Comparison of ENCODE assay signal across 1 cellular context in genomic region chr7:158502068-158502750, GRCh38.
TF ChIP-seq lines count a peak whose summit lies in the region.

No MANE protein-coding gene starts in this region.

TF ChIP-seq in H1, 55 proteins besides CTCF, POLR2A, EP300 and RAD21:
- TF ChIP-seq CHD2 (IDR thresholded peaks at IDR 0.05; ENCODE audit: low read length) (no peak), NANOG (IDR thresholded peaks at IDR 0.05; ENCODE audit: insufficient read depth, low read depth, low read length, poor library complexity, severe bottlenecking) (no peak), ATF2 (IDR thresholded peaks at IDR 0.05; ENCODE audit: low read length) (no peak), CEBPB (IDR thresholded peaks at IDR 0.05; ENCODE audit: low read depth, low read length) (no peak), BRCA1 (IDR thresholded peaks at IDR 0.05; ENCODE audit: low read depth, low read length) (no peak), SIX5 (IDR thresholded peaks at IDR 0.05; ENCODE audit: low read depth, low read length) (no peak), HDAC6 (IDR thresholded peaks at IDR 0.05; ENCODE audit: low read depth, low read length) (no peak), YY1 (IDR thresholded peaks at IDR 0.05; ENCODE audit: low read depth, low read length) (no peak), POU5F1 (IDR thresholded peaks at IDR 0.05; ENCODE audit: low read depth, low read length) (no peak), RXRA (IDR thresholded peaks at IDR 0.05; ENCODE audit: insufficient read depth, low read depth, low read length) (no peak), KDM1A (IDR thresholded peaks at IDR 0.05; ENCODE audit: borderline replicate concordance, low read length) (no peak), TCF12 (IDR thresholded peaks at IDR 0.05; ENCODE audit: low read depth, low read length) (no peak), CBX8 (IDR thresholded peaks at IDR 0.05; ENCODE audit: borderline replicate concordance, low read depth, low read length) (no peak)
TF ChIP-seq in H1: peak in this region for 0.
